In genomic region chr1:27154469-27154990, GRCh38 we compare ENCODE assay signal across 8 cellular contexts. TPM values are rescaled to one million over a fixed set of nuclear protein-coding genes. Genes with fewer than 3 reads are reported as not detected.
DNase-seq lines count a peak whose midpoint lies in the region; ATAC-seq, FAIRE-seq and TF ChIP-seq lines count a peak whose summit lies in the region.

No MANE protein-coding gene starts in this region.

- H3K27ac Mint-ChIP-seq in H9: peak overlapping the region; percentile 80 to 88 (median 80); a peak in 6 of 7 replicates

- H3K9me3 Mint-ChIP-seq in H9: no peaks in the 10 kb centered on the region

- H3K4me1 ChIP-seq in H9 (ENCODE audit: insufficient read depth, low read length): no peaks in the 10 kb centered on the region
- H3K4me1 ChIP-seq in heart left ventricle: peaks cover 0 to 57% (median 50%) of the 10 kb centered on the region in 12 donors
- peaks cover 3 to 14% of the 10 kb centered on the region in 2 donors for H3K4me1 ChIP-seq in small intestine (ENCODE audit: control insufficient read depth in 2 of 2, insufficient read depth in 1 of 2, low read depth in 1 of 2, low read length in 1 of 2)

- no peak overlapping the region for H4K91ac ChIP-seq in H9 (ENCODE audit: insufficient read length, low read depth, low read length)

- no peaks in the 10 kb centered on the region for H3K79me2 ChIP-seq in H9 (ENCODE audit: insufficient read depth, low read length)

- H3K23me2 ChIP-seq in H9 (ENCODE audit: insufficient read length, low read depth, low read length, poor library complexity, severe bottlenecking): peaks cover 11% of the 10 kb centered on the region

- ATAC-seq in heart left ventricle: peak in 2 of 4 donors; percentile 10 to 17
- no peak for ATAC-seq in activated CD4-positive, CD25-positive, alpha-beta regulatory T cell treated with anti-CD3 and anti-CD28 coated beads, Interleukin-2, amount 50 U/mL, for 24 hours
- no peak for ATAC-seq in GM19035 (IDR thresholded peaks at IDR 0.05; ENCODE audit: unreplicated experiment)

- H3T11ph ChIP-seq in H9 (ENCODE audit: low read length): no peak overlapping the region

- H2BK5ac ChIP-seq in H9 (ENCODE audit: insufficient read length, low read length): no peak overlapping the region

- no peak for TF ChIP-seq CTCF in H9 (conservative IDR thresholded peaks at IDR 0.05)
- TF ChIP-seq CTCF in VCaP (conservative IDR thresholded peaks at IDR 0.05): no peak
- TF ChIP-seq CTCF in heart left ventricle (IDR thresholded peaks at IDR 0.05): no peak

- H4K5ac ChIP-seq in H9 (ENCODE audit: insufficient read length, low read depth, low read length): no peak overlapping the region

- H2BK15ac ChIP-seq in H9 (ENCODE audit: low read depth, low read length): no peak overlapping the region

- H3K4me3 ChIP-seq in heart left ventricle (peak overlapping the region; percentile 42 to 94 (median 77)), small intestine (ENCODE audit: low read depth in 1 of 2, low read length in 2 of 2) (peak overlapping the region; percentile 81 to 87)

- H3K9me3 ChIP-seq in H9 (ENCODE audit: control insufficient read depth, low read depth, low read length) (no peaks in the 10 kb centered on the region), heart left ventricle (no peaks in the 10 kb centered on the region), small intestine (ENCODE audit: control insufficient read depth, low read depth) (no peaks in the 10 kb centered on the region)

- no CpG with 5 or more reads among the region's 20 CpGs for WGBS in H9 (ENCODE audit: extremely low coverage, insufficient read length, low lambda C conversion rate)
- 7 to 10% (median 8%) methylated on average over 20 of the region's 20 CpGs for WGBS in heart left ventricle, 4 donors
- WGBS in small intestine, 3 donors: 6 to 20% (median 9%) methylated on average over 7 to 20 of the region's 20 CpGs

- H2AK5ac ChIP-seq in H9 (ENCODE audit: insufficient read length, low read length): no peak overlapping the region

- peak overlapping the region; percentile 81 for H3K9ac ChIP-seq in H9 (ENCODE audit: extremely low read depth, insufficient read length, low read length)

- no peak for TF ChIP-seq POLR2A in heart left ventricle (IDR thresholded peaks at IDR 0.05)

- no peak overlapping the region for H3K56ac ChIP-seq in H9 (ENCODE audit: insufficient read length, low read depth, low read length)

- no peak overlapping the region for H2BK120ac ChIP-seq in H9 (ENCODE audit: low read depth, low read length, poor library complexity, severe bottlenecking)

- intact Hi-C loops in heart left ventricle (cut with DNase I): loop anchor here in 9 of 10 donors (2.0 to 10.0 kb wide), 5 partner anchors 37 to 80 kb away; partner anchors contain the start of gene WDTC1 (in 1 of the 9)

- H4K8ac ChIP-seq in H9 (replicated peaks; ENCODE audit: insufficient read length, low read depth, low read length): no peak overlapping the region

- FAIRE-seq in small intestine (lab: Jason Lieb, UNC): no peak

- H3K14ac ChIP-seq in H9 (ENCODE audit: insufficient read depth, low read length): peak overlapping the region; percentile 62

- H3K27me3 ChIP-seq in H9 (ENCODE audit: insufficient read depth, low read length) (no peaks in the 10 kb centered on the region), heart left ventricle (no peaks in the 10 kb centered on the region), small intestine (ENCODE audit: control insufficient read depth in 2 of 2, insufficient read depth in 2 of 2, low read length in 2 of 2) (no peaks in the 10 kb centered on the region)

- H3K4ac ChIP-seq in H9 (ENCODE audit: low read depth, low read length): no peak overlapping the region

- no peaks in the 10 kb centered on the region for H4K20me1 ChIP-seq in H9 (ENCODE audit: control insufficient read depth, insufficient read depth, insufficient read length)

- no peak overlapping the region for H2BK12ac ChIP-seq in H9 (ENCODE audit: insufficient read length, low read depth, low read length)

- no peak overlapping the region for H3K27ac ChIP-seq in H9 (ENCODE audit: insufficient read length, low read depth, low read length)
- H3K27ac ChIP-seq in VCaP: peak overlapping the region; percentile 81
- H3K27ac ChIP-seq in heart left ventricle: peak overlapping the region; percentile 76 to 95 (median 90)
- peak overlapping the region; percentile 76 to 92 for H3K27ac ChIP-seq in small intestine (ENCODE audit: low read depth in 1 of 2, low read length in 1 of 2)

- no peak overlapping the region for H2AFZ ChIP-seq in H9 (ENCODE audit: low read length)

- H3K4me3 Mint-ChIP-seq in H9: peak overlapping the region; percentile 76 to 95

- in situ Hi-C loops in KBM-7 (cut with MboI; ENCODE audit: low pct_unique_long_range_greater_than_20kb, low sequenced_read_pairs): no loop called here

- H3K18ac ChIP-seq in H9 (ENCODE audit: insufficient read length, low read depth, low read length): no peak overlapping the region

- peaks cover 28 to 32% of the 10 kb centered on the region in 2 experiments for H3K4me1 Mint-ChIP-seq in H9

- H3K36me3 ChIP-seq in heart left ventricle (no peaks in the 10 kb centered on the region), small intestine (ENCODE audit: control insufficient read depth in 2 of 2, insufficient read depth in 2 of 2, low read length in 2 of 2) (no peaks in the 10 kb centered on the region)

- H3K23ac ChIP-seq in H9 (ENCODE audit: insufficient read length, low read depth, low read length): no peak overlapping the region

- no peak for DNase-seq in H9
- DNase-seq in heart left ventricle: no peak
- no peak for DNase-seq in small intestine
- DNase-seq in KBM-7: no peak
- DNase-seq in NCI-H2171 treated with DMSO at 0.1 percent for 48 hours (lab: John Stamatoyannopoulos, UW): no peak

- H3K4me2 ChIP-seq in H9 (ENCODE audit: insufficient read depth, insufficient read length, low read length): peak overlapping the region; percentile 96

- peaks cover 0 to 4% (median 2%) of the 10 kb centered on the region in 3 experiments; a peak in 1 of 7 replicates for H3K36me3 Mint-ChIP-seq in H9 (ENCODE audit: insufficient read depth in 1 of 3, low read depth in 3 of 3)

- H3K27me3 Mint-ChIP-seq in H9 (ENCODE audit: low read depth): no peaks in the 10 kb centered on the region; the same call in 1 of the 2 replicates

- H3K79me1 ChIP-seq in H9 (ENCODE audit: insufficient read depth, low read depth, low read length, poor library complexity, severe bottlenecking): peaks cover 4% of the 10 kb centered on the region

- no peak overlapping the region for H2BK20ac ChIP-seq in H9 (ENCODE audit: low read depth, low read length, poor library complexity, severe bottlenecking)

RNA-seq across cellular contexts. Expression of gene SLC9A1, which starts 0.4 kb away (rescaled TPM):
- total RNA-seq in H9 (2021) (20.8 and 21.3 TPM in 2 replicates), heart left ventricle (10 to 100 TPM; 11.4 to 44.9 (median 25.3) TPM)
- polyA plus RNA-seq in heart left ventricle (10 to 100 TPM in 1 of 2 donors, 1 to 10 TPM in 1; 9.4 to 15.1 TPM), small intestine (10 to 100 TPM; 40.2 to 41.3 (median 41.2) TPM)
